8 cellular contexts compared by ENCODE assay signal in genomic region chr9:78236511-78236950, GRCh38. TPM values are rescaled to one million over a fixed set of nuclear protein-coding genes. Genes with fewer than 3 reads are reported as not detected.
DNase-seq lines count a peak whose midpoint lies in the region; ATAC-seq and TF ChIP-seq lines count a peak whose summit lies in the region.

No MANE protein-coding gene starts in this region.

- no peaks in the 10 kb centered on the region for H3K27me3 Mint-ChIP-seq in osteocyte (ENCODE audit: unreplicated experiment)

- peak overlapping the region; percentile 42 for H3K27ac Mint-ChIP-seq in osteocyte (ENCODE audit: unreplicated experiment)

- peak; percentile 9 for DNase-seq in AG08395 (ENCODE audit: low spot score)
- no peak for DNase-seq in SJSA1 (ENCODE audit: low read depth in 1 of 2, low spot score in 2 of 2)
- DNase-seq in fibroblast of peridontal ligament (ENCODE audit: extremely low read depth), result peak; percentile 9
- DNase-seq in osteocyte (ENCODE audit: extremely low spot score, unreplicated experiment), result no peak
- no peak for DNase-seq in iPS-NIHi11 (ENCODE audit: low spot score)
- no peak for DNase-seq in NCI-H187 treated with DMSO at 0.1 percent for 48 hours (lab: John Stamatoyannopoulos, UW)

- H3K4me1 Mint-ChIP-seq in osteocyte (ENCODE audit: unreplicated experiment), result peaks cover 21% of the 10 kb centered on the region

- ATAC-seq in GM18867 (IDR thresholded peaks at IDR 0.05; ENCODE audit: unreplicated experiment), result peak; percentile 21
- ATAC-seq in HG03135 (IDR thresholded peaks at IDR 0.05; ENCODE audit: unreplicated experiment), result peak; percentile 26

- peak overlapping the region; percentile 92 for H3K4me3 Mint-ChIP-seq in osteocyte (ENCODE audit: unreplicated experiment)

- H3K4me3 ChIP-seq in SJSA1, result peak overlapping the region; percentile 91

- H3K36me3 ChIP-seq in SJSA1, result peaks cover 13% of the 10 kb centered on the region

- TF ChIP-seq CTCF in osteocyte (IDR thresholded peaks at IDR 0.05), result no peak

- H3K27me3 ChIP-seq in SJSA1 (replicated peaks), result no peaks in the 10 kb centered on the region

- peaks cover 5% of the 10 kb centered on the region for H3K36me3 Mint-ChIP-seq in osteocyte (ENCODE audit: unreplicated experiment)

- peak overlapping the region; percentile 79 for H3K27ac ChIP-seq in SJSA1

- H3K9me3 Mint-ChIP-seq in osteocyte (ENCODE audit: unreplicated experiment), result no peaks in the 10 kb centered on the region

- H3K9me3 ChIP-seq in SJSA1 (replicated peaks), result no peaks in the 10 kb centered on the region

- H3K4me1 ChIP-seq in SJSA1 (replicated peaks), result peaks cover 12% of the 10 kb centered on the region

RNA-seq across cellular contexts. Expression of gene CEP78, which starts 0.7 kb away (rescaled TPM):
- total RNA-seq in SJSA1 (2014; rRNA removed; shearing (Covaris generic)), result 32.3 and 53.4 TPM in 2 replicates
- total RNA-seq in osteocyte, result 13.9 and 15.8 TPM in 2 replicates

Comparison
In these comparisons a context has a peak if more than half of its experiments do, and no peak if none do; other contexts are left out.
1. DNase-seq: peak in AG08395 (single experiment) and fibroblast of peridontal ligament (single experiment); none in SJSA1 (0 of 2), osteocyte (single experiment), iPS-NIHi11 (single experiment) and NCI-H187 treated with DMSO at 0.1 percent for 48 hours (single experiment).